In the genomic region with DNA sequence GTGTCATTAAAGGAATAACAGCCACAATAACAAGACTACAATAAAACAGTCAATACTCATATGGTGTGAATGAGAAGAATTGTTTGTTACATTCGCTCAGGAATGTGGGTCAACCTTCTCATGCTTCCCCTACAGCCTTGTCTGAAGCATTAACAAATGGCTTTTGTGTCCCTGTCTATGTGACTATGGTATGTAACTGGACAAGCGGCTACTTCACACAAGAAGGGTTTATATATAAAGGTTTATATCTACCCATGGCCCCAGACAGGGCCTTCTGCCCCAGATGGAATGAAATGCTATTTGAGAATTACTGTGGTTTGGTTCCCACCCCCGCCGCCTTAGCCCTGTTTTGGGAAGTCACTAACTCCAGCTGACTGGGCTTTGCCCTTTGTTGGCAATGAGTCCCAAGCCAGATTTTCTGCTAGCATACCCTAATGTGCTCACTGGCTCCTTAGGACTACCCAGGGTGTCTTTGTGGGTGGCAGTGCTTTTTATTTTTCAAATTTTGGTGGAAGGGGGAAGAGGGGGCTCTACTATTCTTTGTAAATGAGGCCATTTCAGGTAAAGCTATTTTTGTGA, we compare ENCODE assay signal across 23 cellular contexts. TPM values are rescaled to one million over a fixed set of nuclear protein-coding genes. Genes with fewer than 3 reads are reported as not detected.
"Had no signal": no experiment of that assay in that cellular context is flagged by ENCODE, and none has a peak within 500 bp of the region (broad histone marks: within the 10 kb centered on the region; RNA-seq: fewer than 3 reads in every experiment).

No MANE protein-coding gene starts in this region.

- H3K4me1 Mint-ChIP-seq: activated CD4-positive, alpha-beta T cell treated with anti-CD3 and anti-CD28 coated beads, Interleukin-2, amount 10 ng/mL, durations not matched to agents 24 days and 14 days; memory B cell; naive thymus-derived CD8-positive, alpha-beta T cell had no signal

- H3K4me3 Mint-ChIP-seq: activated CD4-positive, alpha-beta T cell treated with anti-CD3 and anti-CD28 coated beads, Interleukin-2, amount 10 ng/mL, durations not matched to agents 24 days and 14 days; activated CD8-positive, alpha-beta T cell treated with anti-CD3 and anti-CD28 coated beads for 36 hours; activated naive CD4-positive, alpha-beta T cell treated with anti-CD3 and anti-CD28 coated beads for 36 hours; activated T-cell treated with anti-CD3 and anti-CD28 coated beads, Interleukin-2, amount 50 U/mL, for 4 hours; memory B cell; naive thymus-derived CD8-positive, alpha-beta T cell had no signal

- H3K27ac ChIP-seq: gastroesophageal sphincter, heart right ventricle, left ventricle myocardium inferior, tibial artery had no signal

- H3K36me3 Mint-ChIP-seq: memory B cell had no signal

- H3K9me3 Mint-ChIP-seq: activated CD4-positive, alpha-beta T cell treated with anti-CD3 and anti-CD28 coated beads, Interleukin-2, amount 10 ng/mL, durations not matched to agents 24 days and 14 days; activated CD8-positive, alpha-beta T cell treated with anti-CD3 and anti-CD28 coated beads for 36 hours; activated naive CD4-positive, alpha-beta T cell treated with anti-CD3 and anti-CD28 coated beads for 36 hours; activated T-cell treated with anti-CD3 and anti-CD28 coated beads, Interleukin-2, amount 50 U/mL, for 4 hours had no signal

- ATAC-seq: activated CD8-positive, alpha-beta T cell treated with anti-CD3 and anti-CD28 coated beads for 36 hours; activated T-cell treated with anti-CD3 and anti-CD28 coated beads, Interleukin-2, amount 50 U/mL, for 4 hours; gastroesophageal sphincter; heart right ventricle; mucosa of descending colon; naive thymus-derived CD8-positive, alpha-beta T cell had no signal

- H3K36me3 ChIP-seq: gastroesophageal sphincter, heart right ventricle, left ventricle myocardium inferior, tibial artery had no signal

- H3K4me1 ChIP-seq: gastroesophageal sphincter, heart right ventricle, left ventricle myocardium inferior, tibial artery had no signal

- H3K27ac Mint-ChIP-seq: activated CD4-positive, alpha-beta T cell treated with anti-CD3 and anti-CD28 coated beads, Interleukin-2, amount 10 ng/mL, durations not matched to agents 24 days and 14 days; activated CD8-positive, alpha-beta T cell treated with anti-CD3 and anti-CD28 coated beads for 36 hours; activated naive CD4-positive, alpha-beta T cell treated with anti-CD3 and anti-CD28 coated beads for 36 hours; memory B cell; naive thymus-derived CD8-positive, alpha-beta T cell had no signal

- FAIRE-seq: endometrium, urothelium cell line had no signal

- H3K9me3 ChIP-seq: gastroesophageal sphincter, heart right ventricle, left ventricle myocardium inferior, mucosa of descending colon, tibial artery had no signal

- H3K4me3 ChIP-seq: gastroesophageal sphincter, heart right ventricle, left ventricle myocardium inferior, mucosa of descending colon, tibial artery had no signal

- DNase-seq: activated CD4-positive, alpha-beta T cell treated with anti-CD3 and anti-CD28 coated beads, Interleukin-2, amount 10 ng/mL, durations not matched to agents 24 days and 14 days; activated CD4-positive, CD25-positive, alpha-beta regulatory T cell; activated CD8-positive, alpha-beta T cell treated with anti-CD3 and anti-CD28 coated beads for 36 hours; activated naive CD4-positive, alpha-beta T cell treated with anti-CD3 and anti-CD28 coated beads for 36 hours; activated T-cell treated with anti-CD3 and anti-CD28 coated beads, Interleukin-2, amount 50 U/mL, for 4 hours; aorta; cortex of kidney; heart right ventricle; kidney glomerular epithelial cell; left ventricle myocardium inferior; mucosa of descending colon; naive thymus-derived CD8-positive, alpha-beta T cell; nucleus accumbens; stimulated activated CD4-positive, alpha-beta T cell treated with anti-CD3 and anti-CD28 coated beads, Interleukin-2, amount 100 ng/mL, for 24 hours; stimulated activated naive CD4-positive, alpha-beta T cell treated with Interleukin-2 at 50 U/mL for 16 hours; T-helper 1 cell; T-helper 9 cell; tibial artery had no signal

RNA-seq across cellular contexts. Expression of a gene that starts 39.4 kb away (rescaled TPM):
- total RNA-seq: activated CD4-positive, alpha-beta T cell treated with anti-CD3 and anti-CD28 coated beads, Interleukin-2, amount 10 ng/mL, durations not matched to agents 24 days and 14 days; activated CD8-positive, alpha-beta T cell treated with anti-CD3 and anti-CD28 coated beads for 36 hours; naive thymus-derived CD8-positive, alpha-beta T cell; skeletal muscle tissue had no signal
- polyA plus RNA-seq: naive thymus-derived CD8-positive, alpha-beta T cell had no signal
